In genomic region chr3:150238995-150239612, GRCh38 we compare ENCODE assay signal across 9 cellular contexts.
DNase-seq lines count a peak whose midpoint lies in the region; ATAC-seq and TF ChIP-seq lines count a peak whose summit lies in the region.
"Had no signal": no experiment of that assay in that cellular context is flagged by ENCODE, and none has a peak within 500 bp of the region (broad histone marks: within the 10 kb centered on the region; RNA-seq: fewer than 3 reads in every experiment).

No MANE protein-coding gene starts in this region.

- ATAC-seq in gastrocnemius medialis: no peak

- peak; percentile 19 for TF ChIP-seq RAD21 in neural cell (conservative IDR thresholded peaks at IDR 0.05)

- no peaks in the 10 kb centered on the region for H3K27me3 ChIP-seq in mammary epithelial cell (ENCODE audit: insufficient read depth, low read length)
- H3K27me3 ChIP-seq in neural cell (ENCODE audit: insufficient read depth, low read depth, low read length): no peaks in the 10 kb centered on the region
- no peaks in the 10 kb centered on the region for H3K27me3 ChIP-seq in gastrocnemius medialis

- H3K79me2 ChIP-seq in mammary epithelial cell (ENCODE audit: insufficient read depth, low read length) (peaks cover 4% of the 10 kb centered on the region), neural cell (replicated peaks; ENCODE audit: insufficient read depth, low read length) (no peaks in the 10 kb centered on the region)

- peak overlapping the region; percentile 46 for H2AFZ ChIP-seq in mammary epithelial cell (ENCODE audit: low read depth, low read length)
- no peak overlapping the region for H2AFZ ChIP-seq in neural cell (ENCODE audit: low read depth, low read length)

- intact Hi-C loops in mammary epithelial cell (cut with micrococcal nuclease): loop anchor here (1.0 kb wide), 5 partner anchors 47 to 307 kb away; partner anchors contain the start of genes EIF2A, SERP1 and TSC22D2
- intact Hi-C loops in gastrocnemius medialis (cut with DNase I; ENCODE audit: low total_unique reads): loop anchor here (5.0 kb wide), 2 partner anchors 108 to 173 kb away; no protein-coding TSS in a partner anchor

- DNase-seq in NCI-H2107 treated with DMSO at 0.1 percent for 48 hours (lab: John Stamatoyannopoulos, UW; ENCODE audit: unreplicated experiment) (peak; percentile 78), mammary epithelial cell (peak; percentile 59), gastrocnemius medialis (no peak), C1 segment of cervical spinal cord (lab: John Stamatoyannopoulos, UW) (no peak)
- DNase-seq in activated CD4-positive, CD25-positive, alpha-beta regulatory T cell treated with anti-CD3 and anti-CD28 coated beads, Interleukin-2, amount 50 U/mL, for 72 hours: no peak
- DNase-seq in activated naive CD4-positive, alpha-beta T cell (lab: John Stamatoyannopoulos, UW): no peak
- DNase-seq: activated naive CD8-positive, alpha-beta T cell treated with anti-CD3 and anti-CD28 coated beads for 36 hours had no signal

- in situ Hi-C loops in mammary epithelial cell (cut with MboI; ENCODE audit: low sequenced_read_pairs in 2 of 2) (no loop called here), gastrocnemius medialis (cut with MboI; ENCODE audit: low sequenced_read_pairs in 4 of 4) (no loop called here)

- H3K9ac ChIP-seq in mammary epithelial cell (ENCODE audit: insufficient read depth, low read length): no peak overlapping the region
- no peak overlapping the region for H3K9ac ChIP-seq in neural cell (ENCODE audit: low read length)

- WGBS in mammary epithelial cell (ENCODE audit: low coverage, missing lambda C conversion rate): 57% methylated on average over 5 of the region's 5 CpGs

- dilution Hi-C loops in mammary epithelial cell (cut with HindIII; ENCODE audit: low sequenced_read_pairs): no loop called here

- TF ChIP-seq EP300 in neural cell (conservative IDR thresholded peaks at IDR 0.05; ENCODE audit: poor library complexity, severe bottlenecking): no peak

- H3K9me3 ChIP-seq in mammary epithelial cell (replicated peaks; ENCODE audit: insufficient read depth, low read length) (no peaks in the 10 kb centered on the region), neural cell (ENCODE audit: low read length) (no peaks in the 10 kb centered on the region), gastrocnemius medialis (no peaks in the 10 kb centered on the region)

- no peak for TF ChIP-seq POLR2A in gastrocnemius medialis (IDR thresholded peaks at IDR 0.05)

- H4K20me1 ChIP-seq in mammary epithelial cell (ENCODE audit: insufficient read depth, low read length) (no peaks in the 10 kb centered on the region), neural cell (ENCODE audit: insufficient read depth) (no peaks in the 10 kb centered on the region)

- no peaks in the 10 kb centered on the region for H3F3A ChIP-seq in neural cell (ENCODE audit: insufficient read depth, low read length, poor library complexity, severe bottlenecking)

- H3K4me2 ChIP-seq in mammary epithelial cell (ENCODE audit: insufficient read depth, low read depth, low read length) (peak overlapping the region; percentile 71), neural cell (ENCODE audit: low read length) (no peak overlapping the region)

- CTCF ChIA-PET in mammary epithelial cell (lab: Charles Lee; ENCODE audit: low non-redundant PET): interaction anchor here (0.5 to 2.1 kb wide), 7 partner anchors 58 to 1871 kb away, joined by 3 to 8 read pairs (median 4); no protein-coding TSS in a partner anchor

- H3K36me3 ChIP-seq in mammary epithelial cell (ENCODE audit: insufficient read depth, low read length) (no peaks in the 10 kb centered on the region), neural cell (ENCODE audit: insufficient read depth, low read length) (no peaks in the 10 kb centered on the region), gastrocnemius medialis (no peaks in the 10 kb centered on the region)

- TF ChIP-seq CTCF in GM12873 (IDR thresholded peaks at IDR 0.05; ENCODE audit: insufficient read depth, low read depth, low read length, missing control alignments): peak; percentile 33
- TF ChIP-seq CTCF in mammary epithelial cell (conservative IDR thresholded peaks at IDR 0.05 in 1 of 2, IDR thresholded peaks at IDR 0.05 in 1 of 2; ENCODE audit: extremely low read depth in 1 of 2, insufficient read depth in 1 of 2, low read depth in 1 of 2, low read length in 2 of 2): peak; percentile 62 to 72
- TF ChIP-seq CTCF in neural cell (IDR thresholded peaks at IDR 0.05; ENCODE audit: poor library complexity, severe bottlenecking): peak; percentile 41
- no peak for TF ChIP-seq CTCF in gastrocnemius medialis (IDR thresholded peaks at IDR 0.05 in 4 of 5, conservative IDR thresholded peaks at IDR 0.05 in 1 of 5)

- BruUV-seq in mammary epithelial cell (replicated peaks; lab: Mats Ljungman, UMichigan): no TSS peak

- no peaks in the 10 kb centered on the region for H3K9me2 ChIP-seq in neural cell (ENCODE audit: insufficient read depth, low read length)

- H3K4me1 ChIP-seq in mammary epithelial cell (ENCODE audit: insufficient read depth, low read length): peaks cover 38% of the 10 kb centered on the region
- H3K4me1 ChIP-seq in gastrocnemius medialis: peaks cover 12 to 32% of the 10 kb centered on the region in 2 donors

- H3K27ac ChIP-seq in mammary epithelial cell (ENCODE audit: insufficient read depth, low read depth, low read length) (no peak overlapping the region), neural cell (ENCODE audit: low read length) (no peak overlapping the region), gastrocnemius medialis (no peak overlapping the region)

- H3K4me3 ChIP-seq in mammary epithelial cell (replicated peaks in 1 of 3; ENCODE audit: insufficient read depth in 1 of 3, low read depth in 2 of 3, low read length in 3 of 3): no peak overlapping the region
- H3K4me3 ChIP-seq in neural cell (ENCODE audit: low read length): no peak overlapping the region
- no peak overlapping the region for H3K4me3 ChIP-seq in gastrocnemius medialis

TF ChIP-seq in neural cell, 6 proteins besides CTCF, POLR2A, EP300 and RAD21:
- TF ChIP-seq SMC3 (conservative IDR thresholded peaks at IDR 0.05; ENCODE audit: poor library complexity) (peak; percentile 19), MXI1 (conservative IDR thresholded peaks at IDR 0.05; ENCODE audit: poor library complexity, severe bottlenecking) (no peak)

Comparison
In these comparisons a context has a peak if more than half of its experiments do, and no peak if none do; other contexts are left out.
1. CTCF ChIP-seq: peak in GM12873 (single experiment), mammary epithelial cell (2 of 2) and neural cell (single experiment); none in gastrocnemius medialis (0 of 5).
2. DNase-seq: peak in NCI-H2107 treated with DMSO at 0.1 percent for 48 hours (single experiment) and mammary epithelial cell (single experiment); none in gastrocnemius medialis (0 of 2), activated CD4-positive, CD25-positive, alpha-beta regulatory T cell treated with anti-CD3 and anti-CD28 coated beads, Interleukin-2, amount 50 U/mL, for 72 hours (single experiment), C1 segment of cervical spinal cord (0 of 14) and activated naive CD4-positive, alpha-beta T cell (0 of 4).